Comparison of ENCODE assay signal across 30 cellular contexts in the genomic region with DNA sequence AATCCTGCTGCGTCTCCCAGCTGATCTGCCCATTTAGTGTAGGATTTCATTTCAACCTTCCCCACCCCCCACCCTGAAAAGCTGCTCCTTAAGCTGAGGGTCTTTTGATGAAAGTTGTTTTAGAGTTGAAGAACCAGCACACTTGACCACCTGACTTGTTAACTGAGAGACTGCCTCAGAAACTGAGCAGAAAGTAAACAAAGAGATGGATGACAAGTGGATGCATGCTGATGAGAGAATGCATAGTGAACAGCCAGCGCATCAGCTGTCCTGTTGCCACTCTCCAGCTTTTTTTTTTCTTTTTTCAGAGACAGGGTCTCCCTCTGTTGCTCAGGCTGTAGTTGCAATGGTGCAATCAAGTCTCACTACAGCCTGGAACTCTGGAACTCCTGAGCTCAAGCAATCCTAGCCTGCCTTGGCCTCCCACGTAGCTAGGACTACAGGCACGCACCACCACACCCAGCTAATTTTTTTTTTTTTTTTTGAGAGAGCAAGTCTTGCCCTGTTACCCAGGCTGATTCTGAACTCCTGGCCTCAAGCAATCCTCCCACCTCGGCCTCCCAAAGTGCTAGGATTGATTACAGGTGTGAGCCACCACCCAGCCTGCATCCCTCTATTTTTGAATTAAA. TPM values are rescaled to one million over a fixed set of nuclear protein-coding genes. Genes with fewer than 3 reads are reported as not detected.
A peak's percentile ranks its signal among the peaks of the same experiment; 100 is the strongest.
DNase-seq lines count a peak whose midpoint lies in the region; ATAC-seq and TF ChIP-seq lines count a peak whose summit lies in the region.
"Had no signal": no experiment of that assay in that cellular context is flagged by ENCODE, and none has a peak within 500 bp of the region (broad histone marks: within the 10 kb centered on the region; RNA-seq: fewer than 3 reads in every experiment).

No MANE protein-coding gene starts in this region.

- ATAC-seq in HG03139 (IDR thresholded peaks at IDR 0.05; ENCODE audit: unreplicated experiment) (no peak), GM21390 (IDR thresholded peaks at IDR 0.05; ENCODE audit: unreplicated experiment) (no peak)
- ATAC-seq: naive thymus-derived CD4-positive, alpha-beta T cell; stimulated activated memory B cell treated with anti-CD40 and anti-IgM and Interleukin-4, amounts not matched to agents 10 μg/mL and 1 μg/mL and 100 μg/mL, for 72 hours had no signal

- no peaks in the 10 kb centered on the region for H3K27me3 Mint-ChIP-seq in nephron (ENCODE audit: low read depth)
- H3K27me3 Mint-ChIP-seq: activated CD4-positive, alpha-beta T cell treated with anti-CD3 and anti-CD28 coated beads, Interleukin-2, amount 10 ng/mL, durations not matched to agents 24 days and 14 days; activated naive CD8-positive, alpha-beta T cell; stimulated activated memory B cell treated with anti-CD40 and anti-IgM and Interleukin-4, amounts not matched to agents 10 μg/mL and 1 μg/mL and 100 μg/mL, for 72 hours had no signal

- TF ChIP-seq CTCF in nephron (IDR thresholded peaks at IDR 0.05; ENCODE audit: unreplicated experiment in 3 of 3): no peak

- H3K4me1 Mint-ChIP-seq in nephron: peaks cover 5% of the 10 kb centered on the region

- H3K27ac Mint-ChIP-seq in nephron: peak overlapping the region in 2 of 3 experiments; percentile 14 to 15
- H3K27ac Mint-ChIP-seq: activated CD4-positive, alpha-beta T cell treated with anti-CD3 and anti-CD28 coated beads, Interleukin-2, amount 10 ng/mL, durations not matched to agents 24 days and 14 days; activated naive CD8-positive, alpha-beta T cell; stimulated activated memory B cell treated with anti-CD40 and anti-IgM and Interleukin-4, amounts not matched to agents 10 μg/mL and 1 μg/mL and 100 μg/mL, for 72 hours had no signal

- no peaks in the 10 kb centered on the region for H3K9me3 Mint-ChIP-seq in nephron
- H3K9me3 Mint-ChIP-seq: activated CD4-positive, alpha-beta T cell treated with anti-CD3 and anti-CD28 coated beads, Interleukin-2, amount 10 ng/mL, durations not matched to agents 24 days and 14 days; naive thymus-derived CD4-positive, alpha-beta T cell; stimulated activated memory B cell treated with anti-CD40 and anti-IgM and Interleukin-4, amounts not matched to agents 10 μg/mL and 1 μg/mL and 100 μg/mL, for 72 hours had no signal

- H3K4me3 Mint-ChIP-seq in nephron: no peak overlapping the region
- H3K4me3 Mint-ChIP-seq: activated CD4-positive, alpha-beta T cell treated with anti-CD3 and anti-CD28 coated beads, Interleukin-2, amount 10 ng/mL, durations not matched to agents 24 days and 14 days; activated naive CD8-positive, alpha-beta T cell; naive thymus-derived CD4-positive, alpha-beta T cell; stimulated activated memory B cell treated with anti-CD40 and anti-IgM and Interleukin-4, amounts not matched to agents 10 μg/mL and 1 μg/mL and 100 μg/mL, for 72 hours had no signal

- DNase-seq in DMS 273 (lab: John Stamatoyannopoulos, UW; ENCODE audit: unreplicated experiment) (peak; percentile 32), DMS 273 treated with DMSO at 0.1 percent for 48 hours (lab: John Stamatoyannopoulos, UW) (no peak), NAMALWA (ENCODE audit: low spot score) (peak; percentile 27), NCI-H510A treated with DMSO at 0.1 percent for 48 hours (lab: John Stamatoyannopoulos, UW) (peak; percentile 93), cerebellum (ENCODE audit: low spot score) (no peak)
- DNase-seq: activated CD4-positive, alpha-beta T cell treated with anti-CD3 and anti-CD28 coated beads, Interleukin-2, amount 10 ng/mL, durations not matched to agents 24 days and 14 days; activated CD8-positive, alpha-beta memory T cell treated with anti-CD3 and anti-CD28 coated beads for 24 hours; activated effector memory CD4-positive, alpha-beta T cell treated with anti-CD3 and anti-CD28 coated beads, Interleukin-2, amount 50 U/mL, for 16 hours; C1 segment of cervical spinal cord; colonic mucosa; effector CD8-positive, alpha-beta T cell; hippocampal formation; KG1; naive thymus-derived CD4-positive, alpha-beta T cell; NCI-H2227 treated with DMSO at 0.1 percent for 48 hours; ovary; SJCRH30; SW 1271; T1000; trophoblast cell had no signal

- H3K36me3 Mint-ChIP-seq in nephron (ENCODE audit: low read depth): peaks cover 51% of the 10 kb centered on the region
- H3K36me3 Mint-ChIP-seq: activated naive CD8-positive, alpha-beta T cell; naive thymus-derived CD4-positive, alpha-beta T cell had no signal

RNA-seq across cellular contexts. Expression of a gene that starts 9.5 kb away (rescaled TPM):
- 907 TPM for total RNA-seq in cerebellum

RNA-seq across cellular contexts. Expression of a gene that starts 19.2 kb away (rescaled TPM):
- total RNA-seq in cerebellum: 2.1 TPM

RNA-seq across cellular contexts. Expression of a gene that starts 25.5 kb away (rescaled TPM):
- 6.9 TPM for total RNA-seq in cerebellum

RNA-seq across cellular contexts. Expression of a gene that starts 35.0 kb away (rescaled TPM):
- 0.54 TPM for total RNA-seq in cerebellum
- total RNA-seq: activated CD4-positive, alpha-beta T cell treated with anti-CD3 and anti-CD28 coated beads, Interleukin-2, amount 10 ng/mL, durations not matched to agents 24 days and 14 days; colonic mucosa; Daoy; epithelial cell of proximal tubule; MCF 10A; naive thymus-derived CD4-positive, alpha-beta T cell; RPMI7951; SJCRH30; subcutaneous adipose tissue had no signal

Comparison
In these comparisons a context has a peak if more than half of its experiments do, and no peak if none do; other contexts are left out.
1. DNase-seq: peak in DMS 273 (single experiment), NAMALWA (single experiment) and NCI-H510A treated with DMSO at 0.1 percent for 48 hours (single experiment); none in DMS 273 treated with DMSO at 0.1 percent for 48 hours (single experiment) and cerebellum (single experiment).